20 cellular contexts compared by ENCODE assay signal in genomic region chr16:89057738-89058137, GRCh38. TPM values are rescaled to one million over a fixed set of nuclear protein-coding genes. Genes with fewer than 3 reads are reported as not detected.
DNase-seq lines count a peak whose midpoint lies in the region; ATAC-seq, FAIRE-seq and TF ChIP-seq lines count a peak whose summit lies in the region.
"Had no signal": no experiment of that assay in that cellular context is flagged by ENCODE, and none has a peak within 500 bp of the region (broad histone marks: within the 10 kb centered on the region; RNA-seq: fewer than 3 reads in every experiment).

No MANE protein-coding gene starts in this region.

- no peak overlapping the region for H2AFZ ChIP-seq in neural progenitor cell (replicated peaks)

- H3K79me2 ChIP-seq in neural progenitor cell (ENCODE audit: low read depth) = no peaks in the 10 kb centered on the region

- no peak for ATAC-seq in stimulated activated naive B cell treated with anti-CD40 and anti-IgM and Interleukin-4, amounts not matched to agents 10 μg/mL and 1 μg/mL and 100 μg/mL, for 72 hours (replicated peaks)
- ATAC-seq in HG02623 (IDR thresholded peaks at IDR 0.05; ENCODE audit: unreplicated experiment) (no peak), HG03175 (IDR thresholded peaks at IDR 0.05; ENCODE audit: unreplicated experiment) (no peak)
- ATAC-seq: HCT116 had no signal

- no peak for TF ChIP-seq POLR2A in H54 (IDR thresholded peaks at IDR 0.05; ENCODE audit: low read depth, low read length)

- H3K9ac ChIP-seq in BLaER1 (no peak overlapping the region), neural progenitor cell (no peak overlapping the region)

- no peaks in the 10 kb centered on the region for H3K36me3 ChIP-seq in BLaER1
- H3K36me3 ChIP-seq in neural progenitor cell = no peaks in the 10 kb centered on the region
- H3K36me3 ChIP-seq: BE2C had no signal

- H3K4me1 ChIP-seq in BLaER1 (peaks cover 33% of the 10 kb centered on the region), neural progenitor cell (peaks cover 12% of the 10 kb centered on the region)
- H3K4me1 ChIP-seq: BE2C, Caco-2 had no signal

- peaks cover 4% of the 10 kb centered on the region for H3K27me3 Mint-ChIP-seq in neural progenitor cell (ENCODE audit: insufficient read depth, low read depth)
- H3K27me3 Mint-ChIP-seq in stimulated activated naive B cell treated with anti-CD40 and anti-IgM and Interleukin-4, amounts not matched to agents 10 μg/mL and 1 μg/mL and 100 μg/mL, for 72 hours = peaks cover 10 to 27% of the 10 kb centered on the region in 2 donors
- H3K27me3 Mint-ChIP-seq: CD4-positive, alpha-beta T cell had no signal

- H3K9me3 Mint-ChIP-seq in neural progenitor cell = no peaks in the 10 kb centered on the region
- H3K9me3 Mint-ChIP-seq in stimulated activated naive B cell treated with anti-CD40 and anti-IgM and Interleukin-4, amounts not matched to agents 10 μg/mL and 1 μg/mL and 100 μg/mL, for 72 hours = peaks cover 0 to 3% of the 10 kb centered on the region in 2 donors
- H3K9me3 Mint-ChIP-seq: CD4-positive, alpha-beta T cell; HFFc6 had no signal

- peak overlapping the region; percentile 38; the same call in 1 of the 2 replicates for H3K27ac ChIP-seq in BLaER1
- H3K27ac ChIP-seq in neural progenitor cell = no peak overlapping the region
- H3K27ac ChIP-seq: C4-2B, HL-60 had no signal

- H3K9me3 ChIP-seq in BLaER1 (no peaks in the 10 kb centered on the region), neural progenitor cell (ENCODE audit: low read depth) (no peaks in the 10 kb centered on the region)
- H3K9me3 ChIP-seq: BE2C, Caco-2 had no signal

- FAIRE-seq in H54 (lab: Jason Lieb, UNC) = no peak
- FAIRE-seq: D721Med, G401.6, GM12891, GM19239 had no signal

- H3K27ac Mint-ChIP-seq in neural progenitor cell = peak overlapping the region; percentile 93
- peak overlapping the region; percentile 21 for H3K27ac Mint-ChIP-seq in stimulated activated naive B cell treated with anti-CD40 and anti-IgM and Interleukin-4, amounts not matched to agents 10 μg/mL and 1 μg/mL and 100 μg/mL, for 72 hours
- H3K27ac Mint-ChIP-seq: CD4-positive, alpha-beta T cell; HFFc6 had no signal

- H3K4me1 Mint-ChIP-seq in neural progenitor cell = peaks cover 18% of the 10 kb centered on the region
- H3K4me1 Mint-ChIP-seq in stimulated activated naive B cell treated with anti-CD40 and anti-IgM and Interleukin-4, amounts not matched to agents 10 μg/mL and 1 μg/mL and 100 μg/mL, for 72 hours = peaks cover 31 to 55% of the 10 kb centered on the region in 2 donors

- H3K36me3 Mint-ChIP-seq in neural progenitor cell = no peaks in the 10 kb centered on the region
- H3K36me3 Mint-ChIP-seq in stimulated activated naive B cell treated with anti-CD40 and anti-IgM and Interleukin-4, amounts not matched to agents 10 μg/mL and 1 μg/mL and 100 μg/mL, for 72 hours = no peaks in the 10 kb centered on the region

- no peaks in the 10 kb centered on the region for H4K20me1 ChIP-seq in BLaER1
- no peaks in the 10 kb centered on the region for H4K20me1 ChIP-seq in neural progenitor cell (ENCODE audit: low read depth)

- H3K27me3 ChIP-seq in BLaER1 (no peaks in the 10 kb centered on the region), neural progenitor cell (no peaks in the 10 kb centered on the region)

- H3K4me3 ChIP-seq in BLaER1 (no peak overlapping the region), neural progenitor cell (no peak overlapping the region)

- H3F3A ChIP-seq in neural progenitor cell (ENCODE audit: low read depth) = no peaks in the 10 kb centered on the region

- H3K4me2 ChIP-seq in BLaER1 (no peak overlapping the region), neural progenitor cell (no peak overlapping the region)

- TF ChIP-seq CTCF in neural progenitor cell (IDR thresholded peaks at IDR 0.05) = no peak

- DNase-seq in MV-4-11 (lab: John Stamatoyannopoulos, UW) = peak; percentile 41
- DNase-seq in neural progenitor cell (ENCODE audit: low spot score) = no peak
- DNase-seq in stimulated activated naive B cell treated with anti-CD40 and anti-IgM and Interleukin-4, amounts not matched to agents 10 μg/mL and 1 μg/mL and 100 μg/mL, for 72 hours = no peak
- DNase-seq in H54 (ENCODE audit: insufficient read length, low spot score) = no peak
- DNase-seq: BE2C; Caco-2; CD4-positive, alpha-beta T cell; HFFc6; IMR-90; KG1 had no signal

- no peak overlapping the region for H3K4me3 Mint-ChIP-seq in neural progenitor cell
- no peak overlapping the region for H3K4me3 Mint-ChIP-seq in stimulated activated naive B cell treated with anti-CD40 and anti-IgM and Interleukin-4, amounts not matched to agents 10 μg/mL and 1 μg/mL and 100 μg/mL, for 72 hours
- H3K4me3 Mint-ChIP-seq: CD4-positive, alpha-beta T cell; HFFc6 had no signal

RNA-seq across cellular contexts. Expression of gene ACSF3, which starts 35.9 kb away (rescaled TPM):
- 14.5 and 25.9 TPM in 2 replicates for total RNA-seq in neural progenitor cell (ENCODE audit: low replicate concordance)
